9 cellular contexts compared by ENCODE assay signal in genomic region chr6:119445666-119446622, GRCh38.
A peak's percentile ranks its signal among the peaks of the same experiment; 100 is the strongest.
DNase-seq lines count a peak whose midpoint lies in the region; ATAC-seq and TF ChIP-seq lines count a peak whose summit lies in the region.
"Had no signal": no experiment of that assay in that cellular context is flagged by ENCODE, and none has a peak within 500 bp of the region (broad histone marks: within the 10 kb centered on the region; RNA-seq: fewer than 3 reads in every experiment).

No MANE protein-coding gene starts in this region.

- H3K9me3 ChIP-seq in adrenal gland (replicated peaks in 1 of 3) (no peaks in the 10 kb centered on the region), lower lobe of right lung (no peaks in the 10 kb centered on the region)

- TF ChIP-seq CTCF in AG10803 (conservative IDR thresholded peaks at IDR 0.05; ENCODE audit: low read length) (no peak), adrenal gland (IDR thresholded peaks at IDR 0.05) (no peak), lower lobe of right lung (IDR thresholded peaks at IDR 0.05) (no peak)

- H3K4me1 ChIP-seq in adrenal gland (replicated peaks in 1 of 2) (peaks cover 10 to 22% of the 10 kb centered on the region in 2 donors), lower lobe of right lung (peaks cover 29% of the 10 kb centered on the region)

- peak; percentile 72 for DNase-seq in AG10803 (ENCODE audit: low read depth)
- no peak for DNase-seq in adrenal gland
- DNase-seq in lower lobe of right lung, result no peak
- no peak for DNase-seq in SHP77 treated with DMSO at 0.1 percent for 48 hours (lab: John Stamatoyannopoulos, UW)
- DNase-seq in hippocampal formation (lab: John Stamatoyannopoulos, UW), result no peak
- no peak for DNase-seq in NCI-H2081 treated with DMSO at 0.1 percent for 48 hours (lab: John Stamatoyannopoulos, UW)
- DNase-seq: NCI-H2081 had no signal

- ATAC-seq in HG02870 (IDR thresholded peaks at IDR 0.05; ENCODE audit: unreplicated experiment), result peak; percentile 33
- peak; percentile 51 to 55 for ATAC-seq in lower lobe of right lung
- no peak for ATAC-seq in HG03039 (IDR thresholded peaks at IDR 0.05; ENCODE audit: unreplicated experiment)

- H3K27ac ChIP-seq in adrenal gland, result peak overlapping the region in 3 of 5 donors; percentile 2 to 68 (median 54)
- no peak overlapping the region for H3K27ac ChIP-seq in lower lobe of right lung

- H3K36me3 ChIP-seq in adrenal gland (replicated peaks in 1 of 2) (no peaks in the 10 kb centered on the region), lower lobe of right lung (no peaks in the 10 kb centered on the region)

- H3K27me3 ChIP-seq in adrenal gland, result no peaks in the 10 kb centered on the region
- no peaks in the 10 kb centered on the region for H3K27me3 ChIP-seq in lower lobe of right lung (ENCODE audit: low read depth)

- intact Hi-C loops in adrenal gland (cut with DNase I) (no loop called here), lower lobe of right lung (cut with DNase I) (no loop called here)

- no peak for TF ChIP-seq POLR2A in adrenal gland (IDR thresholded peaks at IDR 0.05)

- WGBS in adrenal gland, 4 donors, result 90 to 93% (median 91%) methylated on average over 7 of the region's 7 CpGs

- H3K4me3 ChIP-seq in AG10803 (ENCODE audit: low read length) (no peak overlapping the region), adrenal gland (no peak overlapping the region), lower lobe of right lung (no peak overlapping the region)
